ENCODE assay signal across 16 cellular contexts in genomic region chr19:23439623-23440022, GRCh38. TPM values are rescaled to one million over a fixed set of nuclear protein-coding genes. Genes with fewer than 3 reads are reported as not detected.
DNase-seq lines count a peak whose midpoint lies in the region; ATAC-seq and TF ChIP-seq lines count a peak whose summit lies in the region.
"Had no signal": no experiment of that assay in that cellular context is flagged by ENCODE, and none has a peak within 500 bp of the region (broad histone marks: within the 10 kb centered on the region; RNA-seq: fewer than 3 reads in every experiment).

No MANE protein-coding gene starts in this region.

- no peaks in the 10 kb centered on the region for H3K4me1 ChIP-seq in esophagus muscularis mucosa
- no peaks in the 10 kb centered on the region for H3K4me1 ChIP-seq in uterus
- H3K4me1 ChIP-seq in effector memory CD4-positive, alpha-beta T cell (ENCODE audit: control insufficient read depth, insufficient read depth, low read length, poor library complexity, severe bottlenecking), result no peaks in the 10 kb centered on the region
- H3K4me1 ChIP-seq: BLaER1 treated with 17β-estradiol and CSF1 and Interleukin-3, amounts not matched to agents 10 nM and 100 nM; pancreas; spleen had no signal

- no peak for ATAC-seq in GM19463 (IDR thresholded peaks at IDR 0.05; ENCODE audit: unreplicated experiment)
- ATAC-seq in SK-N-SH treated with all-trans-retinoic acid at 6 μM for 48 hours, result no peak
- ATAC-seq: pancreas had no signal

- H3K4me3 ChIP-seq in AG10803 (ENCODE audit: low read length) (no peak overlapping the region), esophagus muscularis mucosa (no peak overlapping the region), uterus (no peak overlapping the region)
- H3K4me3 ChIP-seq in effector memory CD4-positive, alpha-beta T cell (ENCODE audit: insufficient read depth, low read depth, low read length, poor library complexity, severe bottlenecking), result no peak overlapping the region
- H3K4me3 ChIP-seq: BLaER1 treated with 17β-estradiol and CSF1 and Interleukin-3, amounts not matched to agents 10 nM and 100 nM; pancreas; spleen had no signal

- intact Hi-C loops in esophagus muscularis mucosa (cut with DNase I) (no loop called here), uterus (cut with DNase I; ENCODE audit: low total_unique reads) (no loop called here)

- TF ChIP-seq EP300 in esophagus muscularis mucosa (IDR thresholded peaks at IDR 0.05), result no peak

- H3K27me3 ChIP-seq in esophagus muscularis mucosa, result no peaks in the 10 kb centered on the region
- no peaks in the 10 kb centered on the region for H3K27me3 ChIP-seq in uterus
- H3K27me3 ChIP-seq in effector memory CD4-positive, alpha-beta T cell (replicated peaks; ENCODE audit: control insufficient read depth, insufficient read depth, low read length, poor library complexity, severe bottlenecking), result no peaks in the 10 kb centered on the region
- H3K27me3 ChIP-seq: BLaER1 treated with 17β-estradiol and CSF1 and Interleukin-3, amounts not matched to agents 10 nM and 100 nM; pancreas; spleen had no signal

- TF ChIP-seq CTCF in AG10803 (conservative IDR thresholded peaks at IDR 0.05; ENCODE audit: low read length), result 0 out of 2 replicates have a peak, but pooled peaks have one; percentile 4
- peak in 1 of 3 experiments; percentile 22 for TF ChIP-seq CTCF in esophagus muscularis mucosa (IDR thresholded peaks at IDR 0.05)
- no peak for TF ChIP-seq CTCF in uterus (IDR thresholded peaks at IDR 0.05)

- DNase-seq in AG10803 (ENCODE audit: low read depth) (no peak), ELR (ENCODE audit: low read depth) (peak; percentile 26), RKO (ENCODE audit: low spot score) (peak; percentile 31), esophagus muscularis mucosa (ENCODE audit: extremely low spot score) (peak; percentile 77), uterus (no peak)
- no peak for DNase-seq in effector memory CD4-positive, alpha-beta T cell
- DNase-seq: activated CD8-positive, alpha-beta memory T cell treated with anti-CD3 and anti-CD28 coated beads for 24 hours; activated effector memory CD4-positive, alpha-beta T cell treated with Interleukin-2 at 50 U/mL for 16 hours; cortex of kidney; MV-4-11; NCI-H2171 treated with DMSO at 0.1 percent for 48 hours; pancreas; spleen had no signal

- H3K27ac ChIP-seq in esophagus muscularis mucosa (replicated peaks in 1 of 4) (no peak overlapping the region), uterus (no peak overlapping the region)
- no peak overlapping the region for H3K27ac ChIP-seq in effector memory CD4-positive, alpha-beta T cell (ENCODE audit: insufficient read depth, low read length, poor library complexity, severe bottlenecking)
- H3K27ac ChIP-seq: BLaER1 treated with 17β-estradiol and CSF1 and Interleukin-3, amounts not matched to agents 10 nM and 100 nM; pancreas; spleen had no signal

- no peaks in the 10 kb centered on the region for H3K36me3 ChIP-seq in esophagus muscularis mucosa
- H3K36me3 ChIP-seq in uterus, result no peaks in the 10 kb centered on the region
- H3K36me3 ChIP-seq in effector memory CD4-positive, alpha-beta T cell (ENCODE audit: control insufficient read depth, insufficient read depth, low read length), result no peaks in the 10 kb centered on the region
- H3K36me3 ChIP-seq: BLaER1 treated with 17β-estradiol and CSF1 and Interleukin-3, amounts not matched to agents 10 nM and 100 nM; pancreas; spleen had no signal

- peaks cover 0 to 14% (median 8%) of the 10 kb centered on the region in 4 donors for H3K9me3 ChIP-seq in esophagus muscularis mucosa
- H3K9me3 ChIP-seq in uterus, result no peaks in the 10 kb centered on the region
- no peaks in the 10 kb centered on the region for H3K9me3 ChIP-seq in effector memory CD4-positive, alpha-beta T cell (ENCODE audit: control insufficient read depth, low read length)
- H3K9me3 ChIP-seq: pancreas had no signal

- TF ChIP-seq POLR2A in esophagus muscularis mucosa (IDR thresholded peaks at IDR 0.05; ENCODE audit: low read depth) (no peak), uterus (IDR thresholded peaks at IDR 0.05) (no peak)

- WGBS in esophagus muscularis mucosa, result 91% methylated on average over 8 of the region's 8 CpGs

TF ChIP-seq in SK-N-SH treated with all-trans-retinoic acid at 6 μM for 48 hours, 23 proteins besides CTCF, POLR2A, EP300 and RAD21:
- TF ChIP-seq CREB5 (CRISPR knock-in tag; IDR thresholded peaks at IDR 0.05; ENCODE audit: low read depth) (no peak), ZNF70 (CRISPR knock-in tag; IDR thresholded peaks at IDR 0.05) (no peak), ZFP30 (CRISPR knock-in tag; IDR thresholded peaks at IDR 0.05) (no peak), RARB (CRISPR knock-in tag; IDR thresholded peaks at IDR 0.05) (no peak), POU6F1 (CRISPR knock-in tag; IDR thresholded peaks at IDR 0.05; ENCODE audit: borderline replicate concordance, low read depth) (no peak), CSDC2 (CRISPR knock-in tag; IDR thresholded peaks at IDR 0.05) (no peak), ESRRG (CRISPR knock-in tag; IDR thresholded peaks at IDR 0.05) (no peak), BACH2 (CRISPR knock-in tag; IDR thresholded peaks at IDR 0.05; ENCODE audit: borderline replicate concordance) (no peak), GLIS3 (CRISPR knock-in tag; IDR thresholded peaks at IDR 0.05) (no peak), ZNF8 (CRISPR knock-in tag; IDR thresholded peaks at IDR 0.05) (no peak)
TF ChIP-seq in SK-N-SH treated with all-trans-retinoic acid at 6 μM for 48 hours: peak in this region for 0.

RNA-seq across cellular contexts. Expression of gene ZNF91, which starts 44.4 kb away (rescaled TPM):
- total RNA-seq in esophagus muscularis mucosa (10 to 100 TPM; 25.5 to 34.1 (median 30.4) TPM), uterus (100 to 1,000 TPM in 2 of 4 donors, 10 to 100 TPM in 2; 39.4 to 119 (median 76.6) TPM)

Comparison
In these comparisons a context has a peak if more than half of its experiments do, and no peak if none do; other contexts are left out.
1. DNase-seq: peak in ELR (single experiment), RKO (single experiment) and esophagus muscularis mucosa (single experiment); none in AG10803 (single experiment), uterus (0 of 2) and effector memory CD4-positive, alpha-beta T cell (0 of 3).